Comparison of ENCODE assay signal across 13 cellular contexts in genomic region chr16:81633680-81634379, GRCh38.
DNase-seq lines count a peak whose midpoint lies in the region; ATAC-seq, FAIRE-seq and TF ChIP-seq lines count a peak whose summit lies in the region.
"Had no signal": no experiment of that assay in that cellular context is flagged by ENCODE, and none has a peak within 500 bp of the region (broad histone marks: within the 10 kb centered on the region; RNA-seq: fewer than 3 reads in every experiment).

No MANE protein-coding gene starts in this region.

- H4K91ac ChIP-seq in mesenchymal stem cell (ENCODE audit: low read length), result no peak overlapping the region

- H3K27ac ChIP-seq in BLaER1 treated with 17β-estradiol and CSF1 and Interleukin-3, amounts not matched to agents 10 nM and 100 nM, result peak overlapping the region in 5 of 11 experiments; percentile 53 to 65 (median 60); a peak in 8 of 22 replicates
- H3K27ac ChIP-seq in K562 (ENCODE audit: extremely low read depth, low read depth, low read length) (peak overlapping the region; percentile 79), muscle layer of duodenum (ENCODE audit: low read length) (peak overlapping the region; percentile 56), mesenchymal stem cell (ENCODE audit: low read length, poor library complexity, severe bottlenecking) (no peak overlapping the region)
- H3K27ac ChIP-seq: left ventricle myocardium inferior had no signal

- H3K36me3 Mint-ChIP-seq in IgD-negative memory B cell, result peaks cover 3% of the 10 kb centered on the region

- H3K4me3 ChIP-seq in BLaER1 treated with 17β-estradiol and CSF1 and Interleukin-3, amounts not matched to agents 10 nM and 100 nM, result no peak overlapping the region; a peak in 2 of 20 replicates
- no peak overlapping the region for H3K4me3 ChIP-seq in K562
- H3K4me3 ChIP-seq in muscle layer of duodenum (ENCODE audit: low read depth in 1 of 2, low read length in 2 of 2), result no peak overlapping the region
- H3K4me3 ChIP-seq in mesenchymal stem cell (ENCODE audit: insufficient read depth in 1 of 2, low read depth in 1 of 2, low read length in 2 of 2), result no peak overlapping the region
- H3K4me3 ChIP-seq: gastroesophageal sphincter, left ventricle myocardium inferior had no signal

- in situ Hi-C loops in K562 (cut with MboI), result no loop called here

- no TSS peak for BruUV-seq in K562 (replicated peaks; lab: Mats Ljungman, UMichigan)

- H2AK5ac ChIP-seq in mesenchymal stem cell (ENCODE audit: low read length, severe bottlenecking), result no peak overlapping the region

- peaks cover 4 to 8% (median 4%) of the 10 kb centered on the region in 3 donors for H3K4me1 Mint-ChIP-seq in IgD-negative memory B cell

- TF ChIP-seq RAD21 in K562 (CRISPR knock-in tag; conservative IDR thresholded peaks at IDR 0.05 in 1 of 2, IDR thresholded peaks at IDR 0.05 in 1 of 2), result no peak

- no peak overlapping the region for H3K14ac ChIP-seq in mesenchymal stem cell (ENCODE audit: low read length in 2 of 2)

- peak; percentile 81 for FAIRE-seq in K562 (lab: Jason Lieb, UNC)
- FAIRE-seq: TTC549, urothelium cell line had no signal

- H2BK120ac ChIP-seq in mesenchymal stem cell (ENCODE audit: low read depth, low read length), result no peak overlapping the region

- no peaks in the 10 kb centered on the region for H3K9me1 ChIP-seq in K562 (ENCODE audit: control insufficient read depth, insufficient read depth, low read length)

- peaks cover 74 to 97% (median 87%) of the 10 kb centered on the region in 10 experiments for H3K4me1 ChIP-seq in BLaER1 treated with 17β-estradiol and CSF1 and Interleukin-3, amounts not matched to agents 10 nM and 100 nM
- peaks cover 71 to 83% of the 10 kb centered on the region in 2 experiments for H3K4me1 ChIP-seq in K562 (replicated peaks in 1 of 2; ENCODE audit: control insufficient read depth in 2 of 2, insufficient read depth in 2 of 2, low read length in 2 of 2)
- peaks cover 17 to 26% of the 10 kb centered on the region in 2 donors for H3K4me1 ChIP-seq in muscle layer of duodenum (ENCODE audit: control insufficient read depth in 1 of 2, insufficient read depth in 2 of 2, low read length in 2 of 2)
- peaks cover 21% of the 10 kb centered on the region for H3K4me1 ChIP-seq in mesenchymal stem cell (ENCODE audit: control insufficient read depth, insufficient read depth, low read depth, low read length)

- ATAC-seq in K562 (peak; percentile 54), HG02759 (IDR thresholded peaks at IDR 0.05; ENCODE audit: unreplicated experiment) (no peak)
- ATAC-seq: gastroesophageal sphincter had no signal

- peaks cover 76 to 100% (median 100%) of the 10 kb centered on the region in 11 experiments for H4K20me1 ChIP-seq in BLaER1 treated with 17β-estradiol and CSF1 and Interleukin-3, amounts not matched to agents 10 nM and 100 nM
- no peaks in the 10 kb centered on the region for H4K20me1 ChIP-seq in K562 (replicated peaks; ENCODE audit: control insufficient read depth, insufficient read depth, low read length)

- H3K9me3 Mint-ChIP-seq in IgD-negative memory B cell, result no peaks in the 10 kb centered on the region

- no peak overlapping the region for H3K23ac ChIP-seq in mesenchymal stem cell (ENCODE audit: low read length in 2 of 2)

- peak in 3 of 4 experiments; percentile 34 to 79 (median 74) for DNase-seq in K562 (ENCODE audit: extremely low read depth in 1 of 4, low spot score in 3 of 4)
- no peak for DNase-seq in NCI-H1417 (lab: John Stamatoyannopoulos, UW)
- no peak for DNase-seq in mesenchymal stem cell
- DNase-seq in HPDE6-E6E7 (ENCODE audit: extremely low spot score), result no peak
- DNase-seq: BE2C, left ventricle myocardium inferior had no signal

- H3K18ac ChIP-seq in mesenchymal stem cell (ENCODE audit: low read depth in 1 of 2, low read length in 2 of 2), result no peak overlapping the region

- no peak overlapping the region for H3K4me3 Mint-ChIP-seq in IgD-negative memory B cell

- 9% methylated on average over 8 of the region's 8 CpGs for WGBS in K562 (ENCODE audit: insufficient coverage, low coverage, missing lambda C conversion rate)
- WGBS in mesenchymal stem cell, result 56% methylated on average over 8 of the region's 8 CpGs

- H3K9me3 ChIP-seq in BLaER1 treated with 17β-estradiol and CSF1 and Interleukin-3, amounts not matched to agents 10 nM and 100 nM (replicated peaks in 1 of 11), result no peaks in the 10 kb centered on the region
- no peaks in the 10 kb centered on the region for H3K9me3 ChIP-seq in K562 (replicated peaks; ENCODE audit: control insufficient read depth, insufficient read depth, low read depth, low read length)
- no peaks in the 10 kb centered on the region for H3K9me3 ChIP-seq in muscle layer of duodenum (ENCODE audit: control insufficient read depth in 1 of 2, low read length in 2 of 2)
- H3K9me3 ChIP-seq in mesenchymal stem cell (ENCODE audit: control insufficient read depth, low read length), result no peaks in the 10 kb centered on the region
- H3K9me3 ChIP-seq: BE2C, gastroesophageal sphincter, left ventricle myocardium inferior had no signal

- H3K27me3 ChIP-seq in BLaER1 treated with 17β-estradiol and CSF1 and Interleukin-3, amounts not matched to agents 10 nM and 100 nM, result no peaks in the 10 kb centered on the region
- H3K27me3 ChIP-seq in K562 (ENCODE audit: control insufficient read depth in 2 of 2, insufficient read depth in 2 of 2, low read length in 2 of 2), result no peaks in the 10 kb centered on the region
- H3K27me3 ChIP-seq in muscle layer of duodenum (ENCODE audit: low read depth, low read length), result no peaks in the 10 kb centered on the region
- no peaks in the 10 kb centered on the region for H3K27me3 ChIP-seq in mesenchymal stem cell (ENCODE audit: control insufficient read depth in 1 of 2, insufficient read depth in 1 of 2, low read length in 2 of 2)
- H3K27me3 ChIP-seq: BE2C, gastroesophageal sphincter had no signal

- H3K4ac ChIP-seq in mesenchymal stem cell (ENCODE audit: low read depth in 1 of 2, low read length in 2 of 2), result no peak overlapping the region

- TF ChIP-seq CTCF in K562 (IDR thresholded peaks at IDR 0.05 in 2 of 3, conservative IDR thresholded peaks at IDR 0.05 in 1 of 3; ENCODE audit: insufficient read depth in 2 of 3, low read depth in 1 of 3, low read length in 3 of 3), result no peak

- TF ChIP-seq POLR2A in K562 (conservative IDR thresholded peaks at IDR 0.05), result no peak

- H3K36me3 ChIP-seq in BLaER1 treated with 17β-estradiol and CSF1 and Interleukin-3, amounts not matched to agents 10 nM and 100 nM, result peaks cover 0 to 59% (median 14%) of the 10 kb centered on the region in 11 experiments; a peak in 12 of 22 replicates
- H3K36me3 ChIP-seq in K562 (ENCODE audit: control insufficient read depth, insufficient read depth, low read length) (no peaks in the 10 kb centered on the region; the same call in 2 of the 3 replicates), muscle layer of duodenum (ENCODE audit: control insufficient read depth in 1 of 2, insufficient read depth in 2 of 2, low read length in 2 of 2) (peaks cover 0 to 4% of the 10 kb centered on the region in 2 donors), mesenchymal stem cell (ENCODE audit: control insufficient read depth in 1 of 2, insufficient read depth in 2 of 2, low read depth in 1 of 2, low read length in 2 of 2) (peaks cover 0 to 4% of the 10 kb centered on the region in 2 experiments)
- H3K36me3 ChIP-seq: BE2C, gastroesophageal sphincter, left ventricle myocardium inferior had no signal

- H3K4me2 ChIP-seq in BLaER1 treated with 17β-estradiol and CSF1 and Interleukin-3, amounts not matched to agents 10 nM and 100 nM, result peak overlapping the region; percentile 63 to 98 (median 87)
- peak overlapping the region; percentile 61 for H3K4me2 ChIP-seq in K562 (ENCODE audit: insufficient read depth, low read length)
- H3K4me2 ChIP-seq in mesenchymal stem cell (ENCODE audit: low read length, poor library complexity, severe bottlenecking), result no peak overlapping the region

- CTCF ChIA-PET in K562 (lab: Yijun Ruan, JAX; ENCODE audit: low intra/inter-chr PET ratio), result interaction anchor here (1.2 kb wide), 1 partner anchor 9 kb away, joined by 3 read pairs; no protein-coding TSS in a partner anchor

- H3K79me1 ChIP-seq in mesenchymal stem cell (replicated peaks; ENCODE audit: low read length, poor library complexity, severe bottlenecking), result peaks cover 22% of the 10 kb centered on the region

- peak overlapping the region in 6 of 11 experiments; percentile 10 to 54 (median 46); a peak in 4 of 22 replicates for H3K9ac ChIP-seq in BLaER1 treated with 17β-estradiol and CSF1 and Interleukin-3, amounts not matched to agents 10 nM and 100 nM
- H3K9ac ChIP-seq in K562 (ENCODE audit: insufficient read depth in 1 of 2, low read depth in 2 of 2, low read length in 2 of 2), result peak overlapping the region; percentile 54 to 77
- no peak overlapping the region for H3K9ac ChIP-seq in mesenchymal stem cell (ENCODE audit: low read length)

- POLR2A ChIA-PET in K562 (lab: Yijun Ruan, JAX), result interaction anchor here (0.6 to 1.8 kb wide), 5 partner anchors 9 to 174 kb away, joined by 3 to 14 read pairs (median 4); no protein-coding TSS in a partner anchor

- H2BK12ac ChIP-seq in mesenchymal stem cell (ENCODE audit: low read length in 2 of 2), result no peak overlapping the region

- H4K8ac ChIP-seq in mesenchymal stem cell (ENCODE audit: low read length), result no peak overlapping the region

- peak overlapping the region in 2 of 3 donors; percentile 14 to 71 for H3K27ac Mint-ChIP-seq in IgD-negative memory B cell

- H2BK5ac ChIP-seq in mesenchymal stem cell (ENCODE audit: low read depth, low read length, poor library complexity, severe bottlenecking), result no peak overlapping the region

- H3K27me3 Mint-ChIP-seq in IgD-negative memory B cell, result no peaks in the 10 kb centered on the region

- peak; percentile 61 for TF ChIP-seq EP300 in K562 (IDR thresholded peaks at IDR 0.05; ENCODE audit: low read length)

- intact Hi-C loops in K562 (cut with micrococcal nuclease), result loop anchor here (10.0 kb wide), 1 partner anchor 139 kb away; no protein-coding TSS in a partner anchor

- H2AFZ ChIP-seq in K562 (ENCODE audit: low read depth, low read length) (no peak overlapping the region), mesenchymal stem cell (ENCODE audit: low read depth, low read length) (no peak overlapping the region)

- H2BK15ac ChIP-seq in mesenchymal stem cell (ENCODE audit: low read depth, poor library complexity, severe bottlenecking), result no peak overlapping the region

- H3K79me2 ChIP-seq in K562 (ENCODE audit: control insufficient read depth, insufficient read depth, low read length), result peaks cover 67% of the 10 kb centered on the region

TF ChIP-seq in K562, 482 proteins besides CTCF, POLR2A, EP300 and RAD21 (continues in another document):
- TF ChIP-seq KDM4B (IDR thresholded peaks at IDR 0.05; ENCODE audit: borderline replicate concordance in 2 of 2, low read depth in 1 of 2), result 0 out of 4 replicates have a peak, but pooled peaks of 1 of the 2 experiments have one; percentile 6
- TF ChIP-seq TBL1XR1 (IDR thresholded peaks at IDR 0.05; ENCODE audit: low read length in 2 of 2), result 0 out of 4 replicates have a peak, but pooled peaks of 1 of the 2 experiments have one; percentile 26
- TF ChIP-seq NR4A1 (CRISPR knock-in tag; IDR thresholded peaks at IDR 0.05), result peak; percentile 58; the same call in 1 of the 2 replicates
- no peak for TF ChIP-seq NR4A1 (tag; IDR thresholded peaks at IDR 0.05)
- peak; percentile 45 to 72; a peak in 3 of 4 replicates for TF ChIP-seq FOXA3 (CRISPR knock-in tag; conservative IDR thresholded peaks at IDR 0.05 in 1 of 2, IDR thresholded peaks at IDR 0.05 in 1 of 2)
- TF ChIP-seq NR2C1 (IDR thresholded peaks at IDR 0.05), result no peak
- TF ChIP-seq NR2C1 (tag; IDR thresholded peaks at IDR 0.05), result no peak

Comparison
In these comparisons a context has a peak if more than half of its experiments do, and no peak if none do; other contexts are left out.
1. DNase-seq: peak in K562 (3 of 4); none in NCI-H1417 (0 of 3), mesenchymal stem cell (single experiment) and HPDE6-E6E7 (single experiment).